8 cellular contexts compared by ENCODE assay signal in genomic region chr4:82989567-82990429, GRCh38. TPM values are rescaled to one million over a fixed set of nuclear protein-coding genes. Genes with fewer than 3 reads are reported as not detected.
DNase-seq lines count a peak whose midpoint lies in the region; ATAC-seq, FAIRE-seq and TF ChIP-seq lines count a peak whose summit lies in the region.

No MANE protein-coding gene starts in this region.

- peaks cover 7% of the 10 kb centered on the region; the same call in 1 of the 2 replicates for H3K79me2 ChIP-seq in GM23338 (replicated peaks; ENCODE audit: insufficient read depth)

- no peaks in the 10 kb centered on the region for H4K20me1 ChIP-seq in GM23338 (replicated peaks; ENCODE audit: insufficient read depth)

- FAIRE-seq in small intestine (lab: Jason Lieb, UNC), result no peak

- TF ChIP-seq CTCF in GM23338 (conservative IDR thresholded peaks at IDR 0.05; ENCODE audit: low read depth in 2 of 2), result no peak
- no peak for TF ChIP-seq CTCF in mesothelial cell of epicardium (IDR thresholded peaks at IDR 0.05; ENCODE audit: unreplicated experiment)

- H2AFZ ChIP-seq in GM23338, result no peak overlapping the region

- H3K27me3 Mint-ChIP-seq in activated T-cell treated with anti-CD3 and anti-CD28 coated beads, Interleukin-2, amount 50 U/mL, for 24 hours, result no peaks in the 10 kb centered on the region
- H3K27me3 Mint-ChIP-seq in activated naive CD8-positive, alpha-beta T cell, result no peaks in the 10 kb centered on the region
- H3K27me3 Mint-ChIP-seq in GM23338 (ENCODE audit: insufficient read depth, low read depth, poor library complexity) (peaks cover 7% of the 10 kb centered on the region), mesothelial cell of epicardium (ENCODE audit: low read depth) (no peaks in the 10 kb centered on the region)

- H3F3A ChIP-seq in GM23338 (replicated peaks; ENCODE audit: low read depth), result no peaks in the 10 kb centered on the region

- H3K4me3 Mint-ChIP-seq in activated T-cell treated with anti-CD3 and anti-CD28 coated beads, Interleukin-2, amount 50 U/mL, for 24 hours, result no peak overlapping the region
- H3K4me3 Mint-ChIP-seq in activated naive CD8-positive, alpha-beta T cell, result peak overlapping the region; percentile 24
- H3K4me3 Mint-ChIP-seq in GM23338 (no peak overlapping the region), mesothelial cell of epicardium (no peak overlapping the region)

- peaks cover 26% of the 10 kb centered on the region for H3K4me1 Mint-ChIP-seq in activated T-cell treated with anti-CD3 and anti-CD28 coated beads, Interleukin-2, amount 50 U/mL, for 24 hours (ENCODE audit: low read depth)
- peaks cover 19% of the 10 kb centered on the region for H3K4me1 Mint-ChIP-seq in activated naive CD8-positive, alpha-beta T cell (ENCODE audit: low read depth)
- no peaks in the 10 kb centered on the region for H3K4me1 Mint-ChIP-seq in GM23338
- H3K4me1 Mint-ChIP-seq in mesothelial cell of epicardium, result no peaks in the 10 kb centered on the region

- H3K9me3 ChIP-seq in small intestine (ENCODE audit: control insufficient read depth, low read depth), result no peaks in the 10 kb centered on the region

- peaks cover 26% of the 10 kb centered on the region for H3K36me3 Mint-ChIP-seq in activated T-cell treated with anti-CD3 and anti-CD28 coated beads, Interleukin-2, amount 50 U/mL, for 24 hours (ENCODE audit: low read depth)
- H3K36me3 Mint-ChIP-seq in activated naive CD8-positive, alpha-beta T cell, result peaks cover 3% of the 10 kb centered on the region
- H3K36me3 Mint-ChIP-seq in GM23338 (ENCODE audit: low read depth), result peaks cover 3% of the 10 kb centered on the region; the same call in 2 of the 3 replicates
- peaks cover 5% of the 10 kb centered on the region for H3K36me3 Mint-ChIP-seq in mesothelial cell of epicardium

- H3K4me2 ChIP-seq in GM23338, result no peak overlapping the region

- peak overlapping the region; percentile 37 for H3K27ac Mint-ChIP-seq in activated T-cell treated with anti-CD3 and anti-CD28 coated beads, Interleukin-2, amount 50 U/mL, for 24 hours
- peak overlapping the region; percentile 71 for H3K27ac Mint-ChIP-seq in activated naive CD8-positive, alpha-beta T cell
- H3K27ac Mint-ChIP-seq in GM23338 (no peak overlapping the region), mesothelial cell of epicardium (no peak overlapping the region)

- ATAC-seq in HG03064 (IDR thresholded peaks at IDR 0.05; ENCODE audit: low read depth, unreplicated experiment) (peak; percentile 90), GM23338 (no peak)

- H3K9me3 Mint-ChIP-seq in activated T-cell treated with anti-CD3 and anti-CD28 coated beads, Interleukin-2, amount 50 U/mL, for 24 hours, result no peaks in the 10 kb centered on the region
- no peaks in the 10 kb centered on the region for H3K9me3 Mint-ChIP-seq in activated naive CD8-positive, alpha-beta T cell (ENCODE audit: low read depth)
- H3K9me3 Mint-ChIP-seq in GM23338 (no peaks in the 10 kb centered on the region), mesothelial cell of epicardium (no peaks in the 10 kb centered on the region)

- peaks cover 7 to 9% of the 10 kb centered on the region in 2 donors for H3K4me1 ChIP-seq in small intestine (ENCODE audit: control insufficient read depth in 2 of 2, insufficient read depth in 1 of 2, low read depth in 1 of 2, low read length in 1 of 2)
- H3K4me1 ChIP-seq in GM23338 (ENCODE audit: insufficient read depth), result no peaks in the 10 kb centered on the region

- no peak for DNase-seq in activated T-cell treated with anti-CD3 and anti-CD28 coated beads, Interleukin-2, amount 50 U/mL, for 24 hours
- no peak for DNase-seq in activated T-cell treated with anti-CD3 and anti-CD28 coated beads for 4 hours
- peak; percentile 33 for DNase-seq in small intestine
- DNase-seq in GM23338 (ENCODE audit: low spot score), result no peak
- no peak for DNase-seq in HEK293T (ENCODE audit: extremely low spot score)
- DNase-seq in mesothelial cell of epicardium (ENCODE audit: low spot score in 2 of 2, unreplicated experiment in 2 of 2), result no peak

- POLR2A ChIA-PET in HEK293T (lab: Yijun Ruan, JAX), result interaction anchor here (0.9 kb wide), 1 partner anchor 48 kb away, joined by 4 read pairs; no protein-coding TSS in a partner anchor

- WGBS in small intestine, 3 donors, result 83 to 95% (median 87%) methylated on average over 2 of the region's 2 CpGs

- no peaks in the 10 kb centered on the region for H3K36me3 ChIP-seq in small intestine (ENCODE audit: control insufficient read depth in 2 of 2, insufficient read depth in 2 of 2, low read length in 2 of 2)
- no peaks in the 10 kb centered on the region for H3K36me3 ChIP-seq in GM23338 (ENCODE audit: insufficient read depth)

- no peak overlapping the region for H3K4me3 ChIP-seq in small intestine (ENCODE audit: low read depth in 1 of 2, low read length in 2 of 2)
- H3K4me3 ChIP-seq in GM23338, result no peak overlapping the region

- H3K27ac ChIP-seq in small intestine (ENCODE audit: low read depth in 1 of 2, low read length in 1 of 2) (peak overlapping the region; percentile 0 to 60), GM23338 (ENCODE audit: low read depth) (no peak overlapping the region)

- CTCF ChIA-PET in HEK293T (lab: Yijun Ruan, JAX), result no interaction called here

- H3K27me3 ChIP-seq in small intestine (ENCODE audit: control insufficient read depth in 2 of 2, insufficient read depth in 2 of 2, low read length in 2 of 2) (no peaks in the 10 kb centered on the region), GM23338 (ENCODE audit: insufficient read depth) (no peaks in the 10 kb centered on the region)

- H3K9me2 ChIP-seq in GM23338 (ENCODE audit: insufficient read depth), result no peaks in the 10 kb centered on the region

TF ChIP-seq in GM23338, 12 proteins besides CTCF, POLR2A, EP300 and RAD21 (continues in another document):
- TF ChIP-seq POLR2AphosphoS5 (IDR thresholded peaks at IDR 0.05; ENCODE audit: low read depth), result no peak
- no peak for TF ChIP-seq ETS1 (IDR thresholded peaks at IDR 0.05)
- TF ChIP-seq NANOG (IDR thresholded peaks at IDR 0.05; ENCODE audit: borderline replicate concordance), result no peak

TF ChIP-seq in HEK293T, 16 proteins besides CTCF, POLR2A, EP300 and RAD21:
- no peak for TF ChIP-seq CTBP1 (IDR thresholded peaks at IDR 0.05; ENCODE audit: borderline replicate concordance)
- TF ChIP-seq ARNT (IDR thresholded peaks at IDR 0.05), result no peak
- no peak for TF ChIP-seq L3MBTL2 (conservative IDR thresholded peaks at IDR 0.05)
- TF ChIP-seq NFRKB (IDR thresholded peaks at IDR 0.05), result no peak
- TF ChIP-seq TARDBP (IDR thresholded peaks at IDR 0.05), result no peak
- TF ChIP-seq, protein P1, sequence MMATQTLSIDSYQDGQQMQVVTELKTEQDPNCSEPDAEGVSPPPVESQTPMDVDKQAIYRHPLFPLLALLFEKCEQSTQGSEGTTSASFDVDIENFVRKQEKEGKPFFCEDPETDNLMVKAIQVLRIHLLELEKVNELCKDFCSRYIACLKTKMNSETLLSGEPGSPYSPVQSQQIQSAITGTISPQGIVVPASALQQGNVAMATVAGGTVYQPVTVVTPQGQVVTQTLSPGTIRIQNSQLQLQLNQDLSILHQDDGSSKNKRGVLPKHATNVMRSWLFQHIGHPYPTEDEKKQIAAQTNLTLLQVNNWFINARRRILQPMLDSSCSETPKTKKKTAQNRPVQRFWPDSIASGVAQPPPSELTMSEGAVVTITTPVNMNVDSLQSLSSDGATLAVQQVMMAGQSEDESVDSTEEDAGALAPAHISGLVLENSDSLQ (IDR thresholded peaks at IDR 0.05), result no peak
- TF ChIP-seq ZNF384 (IDR thresholded peaks at IDR 0.05), result no peak
- TF ChIP-seq FOXA1 (IDR thresholded peaks at IDR 0.05), result no peak
- no peak for TF ChIP-seq FOXM1 (IDR thresholded peaks at IDR 0.05; ENCODE audit: borderline replicate concordance)
- TF ChIP-seq ELF4 (IDR thresholded peaks at IDR 0.05), result no peak
- no peak for TF ChIP-seq SUZ12 (IDR thresholded peaks at IDR 0.05)
- no peak for TF ChIP-seq SP1 (IDR thresholded peaks at IDR 0.05)
- no peak for TF ChIP-seq LEF1 (IDR thresholded peaks at IDR 0.05; ENCODE audit: borderline replicate concordance)
- TF ChIP-seq FOXK2 (IDR thresholded peaks at IDR 0.05), result no peak
- TF ChIP-seq HDGF (IDR thresholded peaks at IDR 0.05; ENCODE audit: borderline replicate concordance), result no peak
- no peak for TF ChIP-seq BHLHE40 (IDR thresholded peaks at IDR 0.05; ENCODE audit: borderline replicate concordance)
TF ChIP-seq in HEK293T: peak in this region for 0.

RNA-seq across cellular contexts. Expression of gene LIN54, which starts 20.8 kb away (rescaled TPM):
- polyA plus RNA-seq in small intestine (1 to 10 TPM; 3.0 to 4.7 (median 3.4) TPM), GM23338 (2016; fragmentation: Nextera tagmentation; extraction: Ambion mirVana) (3.7 and 4.0 TPM in 2 replicates)
- 11.2 and 15.7 TPM in 2 replicates for total RNA-seq in GM23338 (2014; rRNA removed; shearing (Covaris generic))
- 12.9 to 13.1 TPM (median 12.9 TPM) in 3 replicates for total RNA-seq in mesothelial cell of epicardium

RNA-seq across cellular contexts. Expression of gene COPS4, which starts 45.2 kb away (rescaled TPM):
- polyA plus RNA-seq in small intestine, result 10 to 100 TPM; 23.5 to 34.5 (median 28.4) TPM
- 34.2 and 46.6 TPM in 2 replicates for total RNA-seq in GM23338 (2014; rRNA removed; shearing (Covaris generic))
- polyA plus RNA-seq in GM23338 (2016; fragmentation: Nextera tagmentation; extraction: Ambion mirVana), result 19.9 and 23.7 TPM in 2 replicates
- 34.1 to 39.6 TPM (median 36.6 TPM) in 3 replicates for total RNA-seq in mesothelial cell of epicardium

Comparison
In these comparisons a context has a peak if more than half of its experiments do, and no peak if none do; other contexts are left out.
1. H3K27ac Mint-ChIP-seq: peak in activated T-cell treated with anti-CD3 and anti-CD28 coated beads, Interleukin-2, amount 50 U/mL, for 24 hours (single experiment) and activated naive CD8-positive, alpha-beta T cell (single experiment); none in GM23338 (single experiment) and mesothelial cell of epicardium (single experiment).